ENCODE assay signal across 9 cellular contexts in the genomic region with DNA sequence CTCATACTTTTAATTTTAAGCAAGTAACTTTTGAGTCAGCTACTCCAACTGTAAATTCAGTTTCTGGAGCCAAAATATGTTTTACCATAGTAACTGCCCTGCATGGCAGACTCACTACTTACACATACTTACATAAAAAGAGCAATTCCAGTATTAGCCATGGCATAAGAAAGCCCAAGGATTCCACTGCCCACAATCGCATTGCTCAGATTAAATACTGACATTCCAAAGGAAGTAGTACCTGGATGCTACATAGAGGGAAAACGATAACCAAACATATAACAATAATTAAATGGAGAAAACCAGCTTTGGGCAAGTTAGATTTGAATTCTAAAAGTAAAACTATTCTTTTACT. TPM values are rescaled to one million over a fixed set of nuclear protein-coding genes. Genes with fewer than 3 reads are reported as not detected.
A peak's percentile ranks its signal among the peaks of the same experiment; 100 is the strongest.
DNase-seq lines count a peak whose midpoint lies in the region; ATAC-seq, FAIRE-seq and TF ChIP-seq lines count a peak whose summit lies in the region.
"Had no signal": no experiment of that assay in that cellular context is flagged by ENCODE, and none has a peak within 500 bp of the region (broad histone marks: within the 10 kb centered on the region; RNA-seq: fewer than 3 reads in every experiment).

No MANE protein-coding gene starts in this region.

- no peaks in the 10 kb centered on the region for H3K27me3 ChIP-seq in astrocyte (ENCODE audit: insufficient read depth, low read length)

- H3K4me2 ChIP-seq in astrocyte (ENCODE audit: low read length): peak overlapping the region; percentile 99

- peak overlapping the region; percentile 100 for H3K27ac Mint-ChIP-seq in activated T-cell treated with anti-CD3 and anti-CD28 coated beads, Interleukin-2, amount 50 U/mL, for 72 hours
- H3K27ac Mint-ChIP-seq in astrocyte (ENCODE audit: unreplicated experiment): peak overlapping the region; percentile 98
- H3K27ac Mint-ChIP-seq in type B pancreatic cell: peak overlapping the region; percentile 99

- peaks cover 80% of the 10 kb centered on the region for H3K4me1 Mint-ChIP-seq in activated T-cell treated with anti-CD3 and anti-CD28 coated beads, Interleukin-2, amount 50 U/mL, for 72 hours (ENCODE audit: low read depth)
- H3K4me1 Mint-ChIP-seq in astrocyte (ENCODE audit: low read depth, unreplicated experiment) (peaks cover 27% of the 10 kb centered on the region), type B pancreatic cell (ENCODE audit: unreplicated experiment) (peaks cover 44% of the 10 kb centered on the region)

- no peak overlapping the region for H2AFZ ChIP-seq in astrocyte (ENCODE audit: low read depth, low read length)

- FAIRE-seq in astrocyte (lab: Jason Lieb, UNC): no peak

- TF ChIP-seq POLR2A in lower leg skin (IDR thresholded peaks at IDR 0.05): no peak

- TF ChIP-seq CTCF in astrocyte (IDR thresholded peaks at IDR 0.05; ENCODE audit: insufficient read depth, low read depth, low read length) (no peak), lower leg skin (IDR thresholded peaks at IDR 0.05) (no peak), type B pancreatic cell (conservative IDR thresholded peaks at IDR 0.05) (no peak)

- H3K4me1 ChIP-seq in astrocyte (ENCODE audit: insufficient read depth, low read length): peaks cover 50% of the 10 kb centered on the region

- H3K4me3 Mint-ChIP-seq in activated T-cell treated with anti-CD3 and anti-CD28 coated beads, Interleukin-2, amount 50 U/mL, for 72 hours: peak overlapping the region; percentile 99
- H3K4me3 Mint-ChIP-seq in astrocyte (ENCODE audit: unreplicated experiment) (peak overlapping the region; percentile 99), type B pancreatic cell (peak overlapping the region; percentile 97)

- intact Hi-C loops in lower leg skin (cut with DNase I; ENCODE audit: low total_unique reads): no loop called here

- peaks cover 57% of the 10 kb centered on the region for H3K36me3 ChIP-seq in astrocyte (ENCODE audit: insufficient read depth, low read length)

- H3K9me3 Mint-ChIP-seq in activated T-cell treated with anti-CD3 and anti-CD28 coated beads, Interleukin-2, amount 50 U/mL, for 72 hours: no peaks in the 10 kb centered on the region
- no peaks in the 10 kb centered on the region for H3K9me3 Mint-ChIP-seq in astrocyte (ENCODE audit: unreplicated experiment)
- H3K9me3 Mint-ChIP-seq in type B pancreatic cell: no peaks in the 10 kb centered on the region

- H3K9me3 ChIP-seq in astrocyte (ENCODE audit: insufficient read depth, low read depth, low read length): no peaks in the 10 kb centered on the region

- H3K27me3 Mint-ChIP-seq in activated T-cell treated with anti-CD3 and anti-CD28 coated beads, Interleukin-2, amount 50 U/mL, for 72 hours (ENCODE audit: low read depth): no peaks in the 10 kb centered on the region
- H3K27me3 Mint-ChIP-seq in astrocyte (ENCODE audit: low read depth, unreplicated experiment): no peaks in the 10 kb centered on the region
- no peaks in the 10 kb centered on the region for H3K27me3 Mint-ChIP-seq in type B pancreatic cell

- peaks cover 29 to 62% of the 10 kb centered on the region in 2 donors for H3K36me3 Mint-ChIP-seq in activated T-cell treated with anti-CD3 and anti-CD28 coated beads, Interleukin-2, amount 50 U/mL, for 72 hours (ENCODE audit: insufficient read depth in 2 of 2)
- H3K36me3 Mint-ChIP-seq in astrocyte (ENCODE audit: low read depth, unreplicated experiment) (peaks cover 26% of the 10 kb centered on the region), type B pancreatic cell (peaks cover 44% of the 10 kb centered on the region)

- no peak for DNase-seq in activated T-cell treated with anti-CD3 and anti-CD28 coated beads, Interleukin-2, amount 50 U/mL, for 72 hours
- DNase-seq in activated T-cell treated with anti-CD3 and anti-CD28 coated beads for 4 hours (no peak), astrocyte (ENCODE audit: low read depth) (no peak), lower leg skin (ENCODE audit: low spot score in 2 of 2) (no peak), type B pancreatic cell (ENCODE audit: extremely low spot score, unreplicated experiment) (no peak)
- DNase-seq in activated CD8-positive, alpha-beta memory T cell treated with anti-CD3 and anti-CD28 coated beads for 24 hours: no peak
- DNase-seq in activated CD4-positive, CD25-positive, alpha-beta regulatory T cell treated with anti-CD3 and anti-CD28 coated beads, Interleukin-2, amount 50 U/mL, for 72 hours: no peak
- DNase-seq: DMS153 had no signal

- peaks cover 71% of the 10 kb centered on the region for H4K20me1 ChIP-seq in astrocyte (ENCODE audit: insufficient read depth, low read length)

- 5 to 8% methylated on average over 2 of the region's 2 CpGs for WGBS in lower leg skin, 2 donors

- peaks cover 71% of the 10 kb centered on the region for H3K79me2 ChIP-seq in astrocyte (ENCODE audit: insufficient read depth, low read length)

- H3K4me3 ChIP-seq in astrocyte (ENCODE audit: insufficient read depth, low read depth, low read length) (peak overlapping the region; percentile 96), lower leg skin (ENCODE audit: low read depth, poor library complexity, severe bottlenecking) (peak overlapping the region; percentile 83)

- peak overlapping the region; percentile 97 for H3K27ac ChIP-seq in astrocyte (ENCODE audit: low read depth, low read length)

- peak overlapping the region; percentile 97 for H3K9ac ChIP-seq in astrocyte (ENCODE audit: low read length)

- ATAC-seq in activated T-cell treated with anti-CD3 and anti-CD28 coated beads, Interleukin-2, amount 50 U/mL, for 72 hours (replicated peaks in 1 of 2): no peak
- no peak for ATAC-seq in GM19467 (IDR thresholded peaks at IDR 0.05; ENCODE audit: unreplicated experiment)

RNA-seq across cellular contexts. Expression of a gene that starts 2.2 kb away (rescaled TPM):
- total RNA-seq in activated T-cell treated with anti-CD3 and anti-CD28 coated beads, Interleukin-2, amount 50 U/mL, for 72 hours: 100 to 1,000 TPM; 481 to 496 TPM
- 378 and 421 TPM in 2 replicates for total RNA-seq in astrocyte
- total RNA-seq in lower leg skin: 1,000 to 10,000 TPM in 1 of 4 donors, 100 to 1,000 TPM in 3; 487 to 1,086 (median 587) TPM
- 204 and 217 TPM in 2 replicates for total RNA-seq in type B pancreatic cell (ENCODE audit: low replicate concordance)
